ENCODE assay signal across 20 cellular contexts in genomic region chr4:46839128-46839527, GRCh38.
DNase-seq lines count a peak whose midpoint lies in the region; ATAC-seq and TF ChIP-seq lines count a peak whose summit lies in the region.
"Had no signal": no experiment of that assay in that cellular context is flagged by ENCODE, and none has a peak within 500 bp of the region (broad histone marks: within the 10 kb centered on the region; RNA-seq: fewer than 3 reads in every experiment).

No MANE protein-coding gene starts in this region.

- H3K9ac ChIP-seq in MM.1S (ENCODE audit: low read length) (no peak overlapping the region), GM23248 (no peak overlapping the region)

- H3K9me3 Mint-ChIP-seq in endothelial cell (ENCODE audit: unreplicated experiment), result no peaks in the 10 kb centered on the region
- H3K9me3 Mint-ChIP-seq: activated CD4-positive, alpha-beta T cell treated with anti-CD3 and anti-CD28 coated beads, Interleukin-2, amount 10 ng/mL, durations not matched to agents 24 days and 14 days; activated naive CD8-positive, alpha-beta T cell treated with anti-CD3 and anti-CD28 coated beads, Interleukin-2, amount 10 ng/mL, durations not matched to agents 7 days and 5 days; activated T-cell treated with anti-CD3 and anti-CD28 coated beads, Interleukin-2, amount 50 U/mL, for 24 hours; CD4-positive, alpha-beta memory T cell had no signal

- TF ChIP-seq CTCF in MM.1S (IDR thresholded peaks at IDR 0.05; ENCODE audit: low read length) (no peak), endothelial cell (IDR thresholded peaks at IDR 0.05; ENCODE audit: unreplicated experiment) (no peak)

- H3K27ac Mint-ChIP-seq in endothelial cell (ENCODE audit: unreplicated experiment), result peak overlapping the region; percentile 6
- H3K27ac Mint-ChIP-seq: activated CD4-positive, alpha-beta T cell treated with anti-CD3 and anti-CD28 coated beads, Interleukin-2, amount 10 ng/mL, durations not matched to agents 24 days and 14 days; activated naive CD8-positive, alpha-beta T cell treated with anti-CD3 and anti-CD28 coated beads, Interleukin-2, amount 10 ng/mL, durations not matched to agents 7 days and 5 days; activated T-cell treated with anti-CD3 and anti-CD28 coated beads, Interleukin-2, amount 50 U/mL, for 24 hours had no signal

- in situ Hi-C loops in GM23248 (cut with MboI), result loop anchor here (25.0 kb wide), 1 partner anchor 548 kb away; no protein-coding TSS in a partner anchor

- H3K27ac ChIP-seq in MM.1S (ENCODE audit: low read length), result no peak overlapping the region
- H3K27ac ChIP-seq in GM23248, result no peak overlapping the region
- H3K27ac ChIP-seq: 22Rv1, cardiac muscle cell, epithelial cell of prostate, right atrium auricular region, upper lobe of right lung had no signal

- H3K79me2 ChIP-seq in MM.1S (ENCODE audit: low read length) (no peaks in the 10 kb centered on the region), GM23248 (ENCODE audit: insufficient read depth) (no peaks in the 10 kb centered on the region)

- H3F3A ChIP-seq in MM.1S (ENCODE audit: insufficient read depth, low read length) (no peaks in the 10 kb centered on the region), GM23248 (ENCODE audit: insufficient read depth) (no peaks in the 10 kb centered on the region)

- whole genome bisulfite sequencing in GM23248 (ENCODE audit: low coverage in 1 of 2, low lambda C conversion rate in 2 of 2, missing lambda C conversion rate in 2 of 2), 2 experiments, result 7 to 17% methylated on average over 1 of the region's 1 CpG

- no peak overlapping the region for H3K4me2 ChIP-seq in MM.1S (ENCODE audit: low read depth, low read length)
- no peak overlapping the region for H3K4me2 ChIP-seq in GM23248 (ENCODE audit: unreplicated experiment)

- H3K9me2 ChIP-seq in MM.1S (replicated peaks; ENCODE audit: insufficient read depth, low read length), result no peaks in the 10 kb centered on the region
- no peaks in the 10 kb centered on the region for H3K9me2 ChIP-seq in GM23248 (ENCODE audit: insufficient read depth)

- no peak for ATAC-seq in HG03108 (IDR thresholded peaks at IDR 0.05; ENCODE audit: unreplicated experiment)
- ATAC-seq: left colon, upper lobe of right lung had no signal

- H3K27me3 ChIP-seq in MM.1S (replicated peaks; ENCODE audit: insufficient read depth, low read length) (no peaks in the 10 kb centered on the region), GM23248 (replicated peaks; ENCODE audit: insufficient read depth) (no peaks in the 10 kb centered on the region)
- H3K27me3 ChIP-seq: cardiac muscle cell, right atrium auricular region, upper lobe of right lung had no signal

- no peaks in the 10 kb centered on the region for H3K36me3 Mint-ChIP-seq in endothelial cell (ENCODE audit: low read depth, unreplicated experiment)
- H3K36me3 Mint-ChIP-seq: activated naive CD8-positive, alpha-beta T cell treated with anti-CD3 and anti-CD28 coated beads, Interleukin-2, amount 10 ng/mL, durations not matched to agents 7 days and 5 days; CD4-positive, alpha-beta memory T cell had no signal

- H3K4me3 ChIP-seq in MM.1S (ENCODE audit: low read length), result no peak overlapping the region
- no peak overlapping the region for H3K4me3 ChIP-seq in GM23248
- H3K4me3 ChIP-seq: cardiac muscle cell, right atrium auricular region, upper lobe of right lung had no signal

- DNase-seq in NCI-H1417 (lab: John Stamatoyannopoulos, UW) (peak in 2 of 3 experiments; percentile 2 to 38), NCI-H1417 treated with DMSO at 0.1 percent for 48 hours (lab: John Stamatoyannopoulos, UW) (no peak), MM.1S (peak; percentile 51), endothelial cell (ENCODE audit: low spot score) (no peak), retina (peak; percentile 12), cortex of kidney (lab: John Stamatoyannopoulos, UW) (no peak), GM23248 (no peak)
- DNase-seq: activated CD4-positive, alpha-beta T cell treated with anti-CD3 and anti-CD28 coated beads, Interleukin-2, amount 10 ng/mL, durations not matched to agents 24 days and 14 days; activated naive CD8-positive, alpha-beta T cell treated with anti-CD3 and anti-CD28 coated beads, Interleukin-2, amount 10 ng/mL, durations not matched to agents 7 days and 5 days; activated T-cell treated with anti-CD3 and anti-CD28 coated beads, Interleukin-2, amount 50 U/mL, for 24 hours; CD4-positive, alpha-beta memory T cell; GDM1; left colon; stimulated activated CD4-positive, alpha-beta T cell treated with anti-CD3 and anti-CD28 coated beads, Interleukin-2, amount 100 ng/mL, for 24 hours; upper lobe of right lung had no signal

- no peaks in the 10 kb centered on the region for H3K36me3 ChIP-seq in MM.1S (replicated peaks; ENCODE audit: insufficient read depth, low read length)
- no peaks in the 10 kb centered on the region for H3K36me3 ChIP-seq in GM23248 (ENCODE audit: low read depth)
- H3K36me3 ChIP-seq: cardiac muscle cell, right atrium auricular region, upper lobe of right lung had no signal

- H4K20me1 ChIP-seq in MM.1S (ENCODE audit: insufficient read depth, low read length) (no peaks in the 10 kb centered on the region), GM23248 (ENCODE audit: insufficient read depth) (no peaks in the 10 kb centered on the region)

- no peaks in the 10 kb centered on the region for H3K27me3 Mint-ChIP-seq in endothelial cell (ENCODE audit: unreplicated experiment)
- H3K27me3 Mint-ChIP-seq: activated CD4-positive, alpha-beta T cell treated with anti-CD3 and anti-CD28 coated beads, Interleukin-2, amount 10 ng/mL, durations not matched to agents 24 days and 14 days; activated naive CD8-positive, alpha-beta T cell treated with anti-CD3 and anti-CD28 coated beads, Interleukin-2, amount 10 ng/mL, durations not matched to agents 7 days and 5 days; activated T-cell treated with anti-CD3 and anti-CD28 coated beads, Interleukin-2, amount 50 U/mL, for 24 hours; CD4-positive, alpha-beta memory T cell had no signal

- peaks cover 5% of the 10 kb centered on the region for H3K4me1 Mint-ChIP-seq in endothelial cell (ENCODE audit: unreplicated experiment)
- H3K4me1 Mint-ChIP-seq: activated CD4-positive, alpha-beta T cell treated with anti-CD3 and anti-CD28 coated beads, Interleukin-2, amount 10 ng/mL, durations not matched to agents 24 days and 14 days; activated naive CD8-positive, alpha-beta T cell treated with anti-CD3 and anti-CD28 coated beads, Interleukin-2, amount 10 ng/mL, durations not matched to agents 7 days and 5 days had no signal

- H3K4me1 ChIP-seq in MM.1S (ENCODE audit: low read length) (peaks cover 6% of the 10 kb centered on the region; the same call in 1 of the 2 replicates), GM23248 (ENCODE audit: insufficient read depth) (no peaks in the 10 kb centered on the region)
- H3K4me1 ChIP-seq: right atrium auricular region, upper lobe of right lung had no signal

- H2AFZ ChIP-seq in MM.1S (ENCODE audit: low read length) (no peak overlapping the region), GM23248 (no peak overlapping the region)

- no peak overlapping the region for H3K4me3 Mint-ChIP-seq in endothelial cell (ENCODE audit: unreplicated experiment)
- H3K4me3 Mint-ChIP-seq: activated CD4-positive, alpha-beta T cell treated with anti-CD3 and anti-CD28 coated beads, Interleukin-2, amount 10 ng/mL, durations not matched to agents 24 days and 14 days; activated naive CD8-positive, alpha-beta T cell treated with anti-CD3 and anti-CD28 coated beads, Interleukin-2, amount 10 ng/mL, durations not matched to agents 7 days and 5 days; activated T-cell treated with anti-CD3 and anti-CD28 coated beads, Interleukin-2, amount 50 U/mL, for 24 hours had no signal

- H3K9me3 ChIP-seq in MM.1S (replicated peaks; ENCODE audit: insufficient read depth, low read length), result no peaks in the 10 kb centered on the region
- H3K9me3 ChIP-seq in GM23248 (ENCODE audit: low read depth), result no peaks in the 10 kb centered on the region
- H3K9me3 ChIP-seq: right atrium auricular region, upper lobe of right lung had no signal

Comparison
In these comparisons a context has a peak if more than half of its experiments do, and no peak if none do; other contexts are left out.
1. DNase-seq: peak in NCI-H1417 (2 of 3), MM.1S (single experiment) and retina (single experiment); none in NCI-H1417 treated with DMSO at 0.1 percent for 48 hours (single experiment), endothelial cell (single experiment), cortex of kidney (single experiment) and GM23248 (single experiment).